Comparison of ENCODE assay signal across 8 cellular contexts in genomic region chr1:201713093-201713810, GRCh38.
DNase-seq lines count a peak whose midpoint lies in the region; ATAC-seq and TF ChIP-seq lines count a peak whose summit lies in the region.

No MANE protein-coding gene starts in this region.

- H3K27me3 ChIP-seq in BLaER1 (no peaks in the 10 kb centered on the region), tibial nerve (no peaks in the 10 kb centered on the region)

- H3K4me2 ChIP-seq in BLaER1, result peak overlapping the region; percentile 84

- 33 to 38% methylated on average over 3 of the region's 3 CpGs for WGBS in tibial nerve, 2 donors

- TF ChIP-seq CTCF in coronary artery (IDR thresholded peaks at IDR 0.05), result no peak
- peak in 2 of 5 experiments; percentile 8 to 28 for TF ChIP-seq CTCF in tibial nerve (IDR thresholded peaks at IDR 0.05)

- ATAC-seq in GM21717 (IDR thresholded peaks at IDR 0.05; ENCODE audit: unreplicated experiment), result no peak

- H3K9me3 ChIP-seq in BLaER1, result no peaks in the 10 kb centered on the region
- H3K9me3 ChIP-seq in tibial nerve, result no peaks in the 10 kb centered on the region

- peak; percentile 94 to 99 for TF ChIP-seq EP300 in tibial nerve (IDR thresholded peaks at IDR 0.05)

- peak overlapping the region; percentile 52; the same call in 1 of the 2 replicates for H3K9ac ChIP-seq in BLaER1

- H3K27ac ChIP-seq in BLaER1, result peak overlapping the region; percentile 79
- H3K27ac ChIP-seq in coronary artery, result peak overlapping the region; percentile 90 to 99
- H3K27ac ChIP-seq in tibial nerve, result peak overlapping the region; percentile 66 to 97 (median 84)

- DNase-seq in NOMO-1 (lab: John Stamatoyannopoulos, UW; ENCODE audit: unreplicated experiment in 2 of 2) (peak; percentile 74 to 80), coronary artery (ENCODE audit: low spot score) (peak; percentile 100), lung microvascular endothelial cell (ENCODE audit: low read depth in 2 of 2) (peak; percentile 76 to 98), tibial nerve (ENCODE audit: low spot score in 2 of 2) (peak; percentile 91 to 97), NCI-H2081 treated with DMSO at 0.1 percent for 48 hours (lab: John Stamatoyannopoulos, UW) (no peak)
- DNase-seq in activated CD4-positive, alpha-beta T cell treated with anti-CD3 and anti-CD28 coated beads, Interleukin-2, amount 50 U/mL, for 4 hours, result no peak

- H3K4me1 ChIP-seq in BLaER1 (peaks cover 100% of the 10 kb centered on the region), tibial nerve (peaks cover 0 to 84% (median 67%) of the 10 kb centered on the region in 4 donors)

- no peak overlapping the region for H3K4me3 ChIP-seq in BLaER1
- no peak overlapping the region for H3K4me3 ChIP-seq in coronary artery
- no peak overlapping the region for H3K4me3 ChIP-seq in tibial nerve

- H4K20me1 ChIP-seq in BLaER1, result peaks cover 4% of the 10 kb centered on the region; the same call in 1 of the 2 replicates

- H3K36me3 ChIP-seq in BLaER1 (peaks cover 36% of the 10 kb centered on the region), tibial nerve (peaks cover 0 to 8% (median 0%) of the 10 kb centered on the region in 3 donors)

- peak in 1 of 2 donors; percentile 25 for TF ChIP-seq POLR2A in tibial nerve (IDR thresholded peaks at IDR 0.05)

Comparison
In these comparisons a context has a peak if more than half of its experiments do, and no peak if none do; other contexts are left out.
1. DNase-seq: peak in NOMO-1 (2 of 2), coronary artery (single experiment), lung microvascular endothelial cell (2 of 2) and tibial nerve (2 of 2); none in activated CD4-positive, alpha-beta T cell treated with anti-CD3 and anti-CD28 coated beads, Interleukin-2, amount 50 U/mL, for 4 hours (0 of 2) and NCI-H2081 treated with DMSO at 0.1 percent for 48 hours (single experiment).
2. Peak in every context shown above with its lines, with median percentiles within 50 percentile points of each other: H3K27ac ChIP-seq.